Comparison of ENCODE assay signal across 8 cellular contexts in genomic region chr6:121652726-121653623, GRCh38.
DNase-seq lines count a peak whose midpoint lies in the region; ATAC-seq and TF ChIP-seq lines count a peak whose summit lies in the region.

No MANE protein-coding gene starts in this region.

- TF ChIP-seq CTCF in AG04450 (IDR thresholded peaks at IDR 0.05; ENCODE audit: low read depth, low read length) (no peak), lung (IDR thresholded peaks at IDR 0.05; ENCODE audit: control extremely low read depth, extremely low read depth) (no peak)

- POLR2A ChIA-PET in AG04450 (lab: Yijun Ruan, JAX), result interaction anchor here (0.5 to 1.2 kb wide), 4 partner anchors 14 to 207 kb away, joined by 3 to 5 read pairs (median 4); no protein-coding TSS in a partner anchor

- H3K9me3 ChIP-seq in AG04450 (ENCODE audit: control insufficient read depth, insufficient read depth, low read length), result no peaks in the 10 kb centered on the region
- no peaks in the 10 kb centered on the region for H3K9me3 ChIP-seq in lung (ENCODE audit: control insufficient read depth in 2 of 2, insufficient read depth in 1 of 2, low read length in 1 of 2)

- H3K4me3 ChIP-seq in AG04450 (ENCODE audit: low read depth, low read length), result no peak overlapping the region
- H3K4me3 ChIP-seq in lung, result no peak overlapping the region

- CTCF ChIA-PET in AG04450 (lab: Charles Lee), result interaction anchor here (0.7 to 2.1 kb wide), 4 partner anchors 16 to 494 kb away, joined by 3 to 8 read pairs (median 6); no protein-coding TSS in a partner anchor

- 43 to 47% methylated on average over 7 of the region's 7 CpGs for WGBS in lung, 2 donors

- H3K27ac ChIP-seq in AG04450 (ENCODE audit: low read depth, low read length) (no peak overlapping the region), lung (ENCODE audit: low read depth in 1 of 2, low read length in 1 of 2) (peak overlapping the region in 1 of 2 donors; percentile 57)

- in situ Hi-C loops in KBM-7 (cut with MboI; ENCODE audit: low pct_unique_long_range_greater_than_20kb, low sequenced_read_pairs), result no loop called here

- no peaks in the 10 kb centered on the region for H3K36me3 ChIP-seq in lung (ENCODE audit: control insufficient read depth in 2 of 2, insufficient read depth in 2 of 2, low read length in 2 of 2)

- H3K4me1 ChIP-seq in lung (ENCODE audit: control insufficient read depth in 2 of 2, insufficient read depth in 2 of 2, low read length in 2 of 2), result peaks cover 3 to 5% of the 10 kb centered on the region in 2 donors

- H3K27me3 ChIP-seq in AG04450 (ENCODE audit: control insufficient read depth, insufficient read depth, low read length) (no peaks in the 10 kb centered on the region), lung (ENCODE audit: control insufficient read depth, insufficient read depth) (no peaks in the 10 kb centered on the region)

- ATAC-seq in lung (ENCODE audit: insufficient read depth, low FRiP score) (peak; percentile 59), GM21723 (IDR thresholded peaks at IDR 0.05; ENCODE audit: unreplicated experiment) (no peak), HG03196 (IDR thresholded peaks at IDR 0.05; ENCODE audit: unreplicated experiment) (no peak)

- DNase-seq in AG04450 (ENCODE audit: low read depth, low spot score) (peak; percentile 63), KBM-7 (peak; percentile 16), cerebellar cortex (ENCODE audit: low spot score) (peak; percentile 78), lung (ENCODE audit: low spot score) (no peak), NCI-H1092 (lab: John Stamatoyannopoulos, UW) (no peak), activated gamma-delta T cell (lab: John Stamatoyannopoulos, UW) (no peak)

Comparison
In these comparisons a context has a peak if more than half of its experiments do, and no peak if none do; other contexts are left out.
1. DNase-seq: peak in AG04450 (single experiment), KBM-7 (single experiment) and cerebellar cortex (single experiment); none in lung (single experiment), NCI-H1092 (single experiment) and activated gamma-delta T cell (single experiment).